Comparison of ENCODE assay signal across 9 cellular contexts in the genomic region with DNA sequence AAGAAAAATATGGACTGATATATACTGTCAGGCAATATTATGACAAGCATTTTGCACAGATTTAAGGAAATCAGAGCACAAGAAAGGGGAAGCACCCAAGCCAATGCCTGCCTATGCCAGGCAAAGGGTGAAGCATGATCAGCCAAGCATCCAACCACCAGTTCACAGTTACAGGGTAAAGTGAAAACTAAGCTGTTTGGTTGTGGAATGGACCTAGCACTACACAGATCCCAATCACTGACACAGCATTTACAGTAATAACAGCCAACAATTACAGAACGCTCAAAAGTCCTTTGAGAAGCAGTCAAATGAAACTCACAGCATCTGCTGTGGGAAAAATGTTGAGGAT.
A peak's percentile ranks its signal among the peaks of the same experiment; 100 is the strongest.
DNase-seq lines count a peak whose midpoint lies in the region; ATAC-seq and TF ChIP-seq lines count a peak whose summit lies in the region.
"Had no signal": no experiment of that assay in that cellular context is flagged by ENCODE, and none has a peak within 500 bp of the region (broad histone marks: within the 10 kb centered on the region; RNA-seq: fewer than 3 reads in every experiment).

No MANE protein-coding gene starts in this region.

- no peaks in the 10 kb centered on the region for H3K36me3 Mint-ChIP-seq in endodermal cell (ENCODE audit: low read depth)

- no peaks in the 10 kb centered on the region for H3K9me3 Mint-ChIP-seq in endodermal cell

- H3K27me3 ChIP-seq in kidney epithelial cell (ENCODE audit: control insufficient read depth, insufficient read depth, low read length) (no peaks in the 10 kb centered on the region), endodermal cell (ENCODE audit: control insufficient read depth, insufficient read depth, low read length, poor library complexity, severe bottlenecking) (no peaks in the 10 kb centered on the region)

- H3K27ac ChIP-seq in endodermal cell (ENCODE audit: low read depth, low read length), result no peak overlapping the region

- no peak overlapping the region for H3K9ac ChIP-seq in endodermal cell (ENCODE audit: extremely low read depth, low read length, poor library complexity, severe bottlenecking)

- no peak overlapping the region for H3K27ac Mint-ChIP-seq in endodermal cell

- ATAC-seq in GM18508 (IDR thresholded peaks at IDR 0.05; ENCODE audit: insufficient read depth, unreplicated experiment), result peak; percentile 79
- peak; percentile 79 for ATAC-seq in GM21526 (IDR thresholded peaks at IDR 0.05; ENCODE audit: low FRiP score, unreplicated experiment)
- peak; percentile 98 for ATAC-seq in HG03378 (IDR thresholded peaks at IDR 0.05; ENCODE audit: unreplicated experiment)

- H3K4me3 ChIP-seq in kidney epithelial cell (ENCODE audit: low read depth, low read length) (no peak overlapping the region), endodermal cell (ENCODE audit: low read length) (no peak overlapping the region)

- DNase-seq in kidney epithelial cell (ENCODE audit: low read depth) (peak; percentile 56), endodermal cell (no peak), NCI-H2081 (lab: John Stamatoyannopoulos, UW) (no peak), COLO829 (ENCODE audit: low spot score) (no peak), NCI-H226 (no peak)
- DNase-seq: DND-41 had no signal

- no peaks in the 10 kb centered on the region for H3K27me3 Mint-ChIP-seq in endodermal cell (ENCODE audit: insufficient read depth)

- TF ChIP-seq CTCF in kidney epithelial cell (IDR thresholded peaks at IDR 0.05; ENCODE audit: insufficient read depth, low read length, poor library complexity, severe bottlenecking) (no peak), endodermal cell (conservative IDR thresholded peaks at IDR 0.05) (no peak)

- H3K4me1 ChIP-seq in endodermal cell (ENCODE audit: control insufficient read depth, insufficient read depth, low read length), result no peaks in the 10 kb centered on the region

- WGBS in endodermal cell (ENCODE audit: insufficient coverage in 1 of 2, insufficient read length in 1 of 2), 2 experiments, result 83 to 100% methylated on average over 1 of the region's 1 CpG

- no peaks in the 10 kb centered on the region for H3K4me1 Mint-ChIP-seq in endodermal cell

- no peaks in the 10 kb centered on the region for H3K9me3 ChIP-seq in endodermal cell (ENCODE audit: control insufficient read depth, low read length)

- H3K36me3 ChIP-seq in kidney epithelial cell (ENCODE audit: control insufficient read depth, insufficient read depth, low read length) (no peaks in the 10 kb centered on the region), endodermal cell (ENCODE audit: control insufficient read depth, insufficient read depth, low read length) (no peaks in the 10 kb centered on the region)

- no peak overlapping the region for H3K4me3 Mint-ChIP-seq in endodermal cell
